In genomic region chr7:90540406-90540805, GRCh38 we compare ENCODE assay signal across 23 cellular contexts.
"Had no signal": no experiment of that assay in that cellular context is flagged by ENCODE, and none has a peak within 500 bp of the region (broad histone marks: within the 10 kb centered on the region; RNA-seq: fewer than 3 reads in every experiment).

No MANE protein-coding gene starts in this region.

- H3K27ac ChIP-seq: left ventricle myocardium inferior, neutrophil, skin epidermis, testis, uterus had no signal

- DNase-seq: activated CD4-positive, alpha-beta T cell treated with anti-CD3 and anti-CD28 coated beads for 36 hours; activated CD4-positive, CD25-positive, alpha-beta regulatory T cell; activated naive CD4-positive, alpha-beta T cell; activated T-cell treated with anti-CD3 and anti-CD28 coated beads for 4 hours; activated T-cell treated with anti-CD3 and anti-CD28 coated beads, Interleukin-2, amount 50 U/mL, for 72 hours; dermis blood vessel endothelial cell; effector CD4-positive, alpha-beta T cell; left ventricle myocardium inferior; nephron progenitor cell; stimulated activated CD4-positive, alpha-beta T cell treated with anti-CD3 and anti-CD28 coated beads, Interleukin-12 subunit alpha, Interleukin-12 subunit beta, amount 100 ng/mL, for 4 hours; stimulated activated CD4-positive, alpha-beta T cell treated with anti-CD3 and anti-CD28 coated beads, Interleukin-4, amount 100 ng/mL, for 1 hour; stimulated activated naive CD8-positive, alpha-beta T cell treated with anti-CD3 and anti-CD28 coated beads, Interleukin-15, Interleukin-2, amounts not matched to agents 100 U/mL and 50 U/mL, for 24 hours; testis; trophoblast cell; uterus had no signal

- H3K9me3 ChIP-seq: neutrophil, testis, uterus had no signal

- ATAC-seq: activated CD4-positive, alpha-beta T cell treated with anti-CD3 and anti-CD28 coated beads for 36 hours; activated naive CD4-positive, alpha-beta T cell treated with anti-CD3 and anti-CD28 coated beads, Interleukin-2, amount 50 U/mL, for 72 hours; activated T-cell treated with anti-CD3 and anti-CD28 coated beads, Interleukin-2, amount 50 U/mL, for 72 hours; sciatic nerve; stimulated activated naive CD8-positive, alpha-beta T cell treated with anti-CD3 and anti-CD28 coated beads, Interleukin-15, Interleukin-2, amounts not matched to agents 100 U/mL and 50 U/mL, for 24 hours had no signal

- H3K27me3 ChIP-seq: neutrophil, testis, uterus had no signal

- H3K4me1 ChIP-seq: left ventricle myocardium inferior, testis, uterus had no signal

- H3K36me3 ChIP-seq: left ventricle myocardium inferior, neutrophil, uterus had no signal

- FAIRE-seq: bronchial epithelial cell, frontal cortex, islet of Langerhans had no signal

- H3K4me3 ChIP-seq: left ventricle myocardium inferior, lung, skin epidermis, testis, uterus had no signal
